ENCODE assay signal across 9 cellular contexts in the genomic region with DNA sequence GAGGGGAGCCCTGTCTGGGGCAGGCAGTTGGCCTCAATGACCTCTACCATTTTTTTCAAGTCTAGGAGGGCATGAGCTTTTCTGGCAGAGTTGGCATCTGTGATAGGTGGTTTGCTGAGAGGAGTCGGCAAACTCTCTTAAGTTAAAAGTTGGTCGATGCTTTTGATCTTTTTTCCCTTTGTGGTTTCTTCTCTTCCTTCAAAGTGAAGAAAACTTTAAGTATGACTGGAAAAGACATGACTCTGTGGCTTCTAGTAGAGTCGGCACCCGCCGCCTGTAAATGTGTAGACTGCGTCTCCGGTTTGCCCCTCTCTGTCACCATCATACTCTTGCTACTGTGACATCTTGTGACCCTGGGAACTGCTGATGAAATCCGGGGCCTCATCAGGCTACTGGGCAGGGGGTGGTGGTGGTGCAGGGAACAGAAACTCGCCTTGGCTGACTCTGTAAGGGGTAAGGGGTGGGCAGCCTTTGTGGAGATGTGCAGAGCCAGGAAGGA. TPM values are rescaled to one million over a fixed set of nuclear protein-coding genes. Genes with fewer than 3 reads are reported as not detected.
DNase-seq lines count a peak whose midpoint lies in the region; ATAC-seq and TF ChIP-seq lines count a peak whose summit lies in the region.
"Had no signal": no experiment of that assay in that cellular context is flagged by ENCODE, and none has a peak within 500 bp of the region (broad histone marks: within the 10 kb centered on the region; RNA-seq: fewer than 3 reads in every experiment).

No MANE protein-coding gene starts in this region.

- H3K9me3 Mint-ChIP-seq in central memory CD8-positive, alpha-beta T cell: no peaks in the 10 kb centered on the region
- peaks cover 0 to 3% of the 10 kb centered on the region in 2 donors for H3K9me3 Mint-ChIP-seq in stimulated activated naive B cell treated with anti-CD40 and anti-IgM and Interleukin-4, amounts not matched to agents 10 μg/mL and 1 μg/mL and 100 μg/mL, for 72 hours
- no peaks in the 10 kb centered on the region for H3K9me3 Mint-ChIP-seq in mesothelial cell of epicardium

- DNase-seq in T follicular helper cell (ENCODE audit: low read depth) (peak; percentile 42), mesothelial cell of epicardium (ENCODE audit: low spot score in 2 of 2, unreplicated experiment in 2 of 2) (no peak), OCI-M1 (lab: John Stamatoyannopoulos, UW) (no peak), NCI-H524 treated with DMSO at 0.1 percent for 48 hours (lab: John Stamatoyannopoulos, UW) (no peak)
- DNase-seq in central memory CD8-positive, alpha-beta T cell (ENCODE audit: low spot score in 2 of 2): no peak
- peak; percentile 46 for DNase-seq in stimulated activated naive B cell treated with anti-CD40 and anti-IgM and Interleukin-4, amounts not matched to agents 10 μg/mL and 1 μg/mL and 100 μg/mL, for 72 hours

- peak overlapping the region; percentile 93 for H3K27ac Mint-ChIP-seq in central memory CD8-positive, alpha-beta T cell (ENCODE audit: low read depth)
- peak overlapping the region; percentile 96 for H3K27ac Mint-ChIP-seq in stimulated activated naive B cell treated with anti-CD40 and anti-IgM and Interleukin-4, amounts not matched to agents 10 μg/mL and 1 μg/mL and 100 μg/mL, for 72 hours
- H3K27ac Mint-ChIP-seq in mesothelial cell of epicardium: no peak overlapping the region
- H3K27ac Mint-ChIP-seq: brain had no signal

- ATAC-seq in GM21367 (IDR thresholded peaks at IDR 0.05; ENCODE audit: unreplicated experiment) (peak; percentile 5), HG03045 (IDR thresholded peaks at IDR 0.05; ENCODE audit: unreplicated experiment) (no peak)
- peak; percentile 12 for ATAC-seq in central memory CD8-positive, alpha-beta T cell (replicated peaks; ENCODE audit: extremely low read depth, poor library complexity, severe bottlenecking)
- ATAC-seq in stimulated activated naive B cell treated with anti-CD40 and anti-IgM and Interleukin-4, amounts not matched to agents 10 μg/mL and 1 μg/mL and 100 μg/mL, for 72 hours (replicated peaks): peak; percentile 35 to 38

- peaks cover 40% of the 10 kb centered on the region for H3K36me3 Mint-ChIP-seq in central memory CD8-positive, alpha-beta T cell (ENCODE audit: insufficient read depth)
- H3K36me3 Mint-ChIP-seq in stimulated activated naive B cell treated with anti-CD40 and anti-IgM and Interleukin-4, amounts not matched to agents 10 μg/mL and 1 μg/mL and 100 μg/mL, for 72 hours: peaks cover 70 to 86% of the 10 kb centered on the region in 2 donors
- no peaks in the 10 kb centered on the region for H3K36me3 Mint-ChIP-seq in mesothelial cell of epicardium
- H3K36me3 Mint-ChIP-seq: brain had no signal

- H3K27me3 Mint-ChIP-seq in central memory CD8-positive, alpha-beta T cell: no peaks in the 10 kb centered on the region
- no peaks in the 10 kb centered on the region for H3K27me3 Mint-ChIP-seq in stimulated activated naive B cell treated with anti-CD40 and anti-IgM and Interleukin-4, amounts not matched to agents 10 μg/mL and 1 μg/mL and 100 μg/mL, for 72 hours
- H3K27me3 Mint-ChIP-seq in mesothelial cell of epicardium (ENCODE audit: low read depth): peaks cover 3% of the 10 kb centered on the region

- TF ChIP-seq CTCF in mesothelial cell of epicardium (IDR thresholded peaks at IDR 0.05; ENCODE audit: unreplicated experiment): no peak

- H3K4me3 Mint-ChIP-seq in central memory CD8-positive, alpha-beta T cell: peak overlapping the region; percentile 67
- peak overlapping the region; percentile 80 for H3K4me3 Mint-ChIP-seq in stimulated activated naive B cell treated with anti-CD40 and anti-IgM and Interleukin-4, amounts not matched to agents 10 μg/mL and 1 μg/mL and 100 μg/mL, for 72 hours
- no peak overlapping the region for H3K4me3 Mint-ChIP-seq in mesothelial cell of epicardium
- H3K4me3 Mint-ChIP-seq: brain had no signal

- peaks cover 81% of the 10 kb centered on the region for H3K4me1 Mint-ChIP-seq in central memory CD8-positive, alpha-beta T cell
- peaks cover 76 to 88% of the 10 kb centered on the region in 2 donors for H3K4me1 Mint-ChIP-seq in stimulated activated naive B cell treated with anti-CD40 and anti-IgM and Interleukin-4, amounts not matched to agents 10 μg/mL and 1 μg/mL and 100 μg/mL, for 72 hours
- H3K4me1 Mint-ChIP-seq in mesothelial cell of epicardium: no peaks in the 10 kb centered on the region

RNA-seq across cellular contexts. Expression of a gene that starts 21.1 kb away (rescaled TPM):
- total RNA-seq in mesothelial cell of epicardium: 8.9 to 9.4 TPM (median 9.2 TPM) in 3 replicates

RNA-seq across cellular contexts. Expression of a gene that starts 48.8 kb away (rescaled TPM):
- not detected in 3 replicates for total RNA-seq in mesothelial cell of epicardium

Comparison
In these comparisons a context has a peak if more than half of its experiments do, and no peak if none do; other contexts are left out.
1. DNase-seq: peak in T follicular helper cell (single experiment) and stimulated activated naive B cell treated with anti-CD40 and anti-IgM and Interleukin-4, amounts not matched to agents 10 μg/mL and 1 μg/mL and 100 μg/mL, for 72 hours (single experiment); none in central memory CD8-positive, alpha-beta T cell (0 of 2), mesothelial cell of epicardium (0 of 2), OCI-M1 (single experiment) and NCI-H524 treated with DMSO at 0.1 percent for 48 hours (single experiment).